Comparison of ENCODE assay signal across 10 cellular contexts in genomic region chr11:60872124-60872951, GRCh38. TPM values are rescaled to one million over a fixed set of nuclear protein-coding genes. Genes with fewer than 3 reads are reported as not detected.
DNase-seq lines count a peak whose midpoint lies in the region; ATAC-seq and TF ChIP-seq lines count a peak whose summit lies in the region.
"Had no signal": no experiment of that assay in that cellular context is flagged by ENCODE, and none has a peak within 500 bp of the region (broad histone marks: within the 10 kb centered on the region; RNA-seq: fewer than 3 reads in every experiment).

No MANE protein-coding gene starts in this region.

- H3K27ac Mint-ChIP-seq in CD8-positive, alpha-beta T cell: peak overlapping the region; percentile 37
- H3K27ac Mint-ChIP-seq: activated naive CD4-positive, alpha-beta T cell treated with anti-CD3 and anti-CD28 coated beads, Interleukin-2, amount 50 U/mL, for 72 hours had no signal

- no peaks in the 10 kb centered on the region for H3K9me3 Mint-ChIP-seq in CD8-positive, alpha-beta T cell
- H3K9me3 Mint-ChIP-seq: activated naive CD4-positive, alpha-beta T cell treated with anti-CD3 and anti-CD28 coated beads, Interleukin-2, amount 50 U/mL, for 72 hours had no signal

- no peak for DNase-seq in CD8-positive, alpha-beta T cell
- peak; percentile 80 for DNase-seq in MG63
- DNase-seq in ovary: peak in 3 of 5 donors; percentile 51 to 69 (median 68)
- DNase-seq in NCI-H2029 (lab: John Stamatoyannopoulos, UW): no peak
- DNase-seq in UCSD-AML1 (lab: John Stamatoyannopoulos, UW; ENCODE audit: unreplicated experiment): no peak
- DNase-seq in DMS79 (lab: John Stamatoyannopoulos, UW): no peak
- DNase-seq: Kasumi-1 had no signal

- CTCF ChIA-PET in CD8-positive, alpha-beta T cell (lab: Charles Lee): interaction anchor here (1.1 to 5.3 kb wide), 5 partner anchors 15 to 44 kb away, joined by 3 to 36 read pairs (median 5); no protein-coding TSS in a partner anchor

- intact Hi-C loops in CD8-positive, alpha-beta T cell (cut with DNase I, micrococcal nuclease): no loop called here
- intact Hi-C loops in ovary (cut with DNase I): no loop called here

- H3K27me3 Mint-ChIP-seq in CD8-positive, alpha-beta T cell (ENCODE audit: low read depth): no peaks in the 10 kb centered on the region

- TF ChIP-seq EP300 in ovary (IDR thresholded peaks at IDR 0.05): no peak

- POLR2A ChIA-PET in CD8-positive, alpha-beta T cell (lab: Charles Lee): interaction anchor here (1.5 kb wide), 1 partner anchor 41 kb away, joined by 4 read pairs; the partner anchor contains the start of gene TMEM109

- no peaks in the 10 kb centered on the region for H3K36me3 ChIP-seq in CD8-positive, alpha-beta T cell (ENCODE audit: insufficient read depth, low read length)
- H3K36me3 ChIP-seq in MG63: no peaks in the 10 kb centered on the region; the same call in 1 of the 2 replicates
- H3K36me3 ChIP-seq in duodenal mucosa (ENCODE audit: control insufficient read depth in 1 of 2, insufficient read depth in 2 of 2, low read length in 2 of 2): peaks cover 0 to 2% of the 10 kb centered on the region in 2 donors
- no peaks in the 10 kb centered on the region for H3K36me3 ChIP-seq in ovary

- no peak overlapping the region for H3K4me3 ChIP-seq in CD8-positive, alpha-beta T cell (ENCODE audit: low read depth, low read length)
- no peak overlapping the region for H3K4me3 ChIP-seq in MG63
- no peak overlapping the region for H3K4me3 ChIP-seq in duodenal mucosa (ENCODE audit: low read depth in 1 of 2, low read length in 2 of 2)
- H3K4me3 ChIP-seq in ovary: no peak overlapping the region

- H3K4me1 Mint-ChIP-seq in CD8-positive, alpha-beta T cell (ENCODE audit: low read depth): peaks cover 47% of the 10 kb centered on the region

- peaks cover 47% of the 10 kb centered on the region for H3K4me1 ChIP-seq in CD8-positive, alpha-beta T cell (ENCODE audit: insufficient read depth, low read length)
- peaks cover 20 to 32% of the 10 kb centered on the region in 2 donors for H3K4me1 ChIP-seq in duodenal mucosa (ENCODE audit: control insufficient read depth in 1 of 2, insufficient read depth in 2 of 2, low read length in 2 of 2)
- peaks cover 2% of the 10 kb centered on the region for H3K4me1 ChIP-seq in ovary (ENCODE audit: insufficient read depth)

- ATAC-seq in CD8-positive, alpha-beta T cell: no peak
- ATAC-seq in GM19023 (IDR thresholded peaks at IDR 0.05; ENCODE audit: unreplicated experiment): no peak
- ATAC-seq: activated naive CD4-positive, alpha-beta T cell treated with anti-CD3 and anti-CD28 coated beads, Interleukin-2, amount 50 U/mL, for 72 hours had no signal

- H3K9ac ChIP-seq in duodenal mucosa (ENCODE audit: low read depth in 1 of 2, low read length in 2 of 2): no peak overlapping the region

- H3K27ac ChIP-seq in CD8-positive, alpha-beta T cell (ENCODE audit: low read depth, low read length): no peak overlapping the region
- H3K27ac ChIP-seq in duodenal mucosa (ENCODE audit: low read depth, low read length) (peak overlapping the region; percentile 28), ovary (no peak overlapping the region)

- H3K9me3 ChIP-seq in CD8-positive, alpha-beta T cell (ENCODE audit: low read length): no peaks in the 10 kb centered on the region
- no peaks in the 10 kb centered on the region for H3K9me3 ChIP-seq in MG63
- no peaks in the 10 kb centered on the region for H3K9me3 ChIP-seq in duodenal mucosa (ENCODE audit: control insufficient read depth in 1 of 2, low read length in 2 of 2)
- H3K9me3 ChIP-seq in ovary: no peaks in the 10 kb centered on the region

- 88 to 93% (median 89%) methylated on average over 6 of the region's 6 CpGs for WGBS in ovary, 3 donors

- TF ChIP-seq POLR2A in ovary (IDR thresholded peaks at IDR 0.05): no peak

- H3K4me3 Mint-ChIP-seq in CD8-positive, alpha-beta T cell: no peak overlapping the region

- H3K36me3 Mint-ChIP-seq in CD8-positive, alpha-beta T cell: peaks cover 3% of the 10 kb centered on the region
- H3K36me3 Mint-ChIP-seq: activated naive CD4-positive, alpha-beta T cell treated with anti-CD3 and anti-CD28 coated beads, Interleukin-2, amount 50 U/mL, for 72 hours had no signal

- no peak for TF ChIP-seq CTCF in CD8-positive, alpha-beta T cell (IDR thresholded peaks at IDR 0.05)
- no peak for TF ChIP-seq CTCF in ovary (IDR thresholded peaks at IDR 0.05)

- no peaks in the 10 kb centered on the region for H3K27me3 ChIP-seq in CD8-positive, alpha-beta T cell (ENCODE audit: insufficient read depth, low read length)
- H3K27me3 ChIP-seq in MG63 (no peaks in the 10 kb centered on the region), duodenal mucosa (ENCODE audit: control insufficient read depth in 1 of 2, insufficient read depth in 2 of 2, low read length in 2 of 2) (no peaks in the 10 kb centered on the region), ovary (no peaks in the 10 kb centered on the region)

RNA-seq across cellular contexts. Expression of gene ZP1, which starts 5.0 kb away (rescaled TPM):
- total RNA-seq in CD8-positive, alpha-beta T cell: not detected
- total RNA-seq in MG63 (2014; rRNA removed; shearing (Covaris generic); ENCODE audit: low replicate concordance): not detected in 2 replicates
- not detected for total RNA-seq in ovary
- under 1 TPM in 1 of 2 donors, not detected in 1; 0.17 TPM for polyA plus RNA-seq in ovary
- total RNA-seq: activated naive CD4-positive, alpha-beta T cell treated with anti-CD3 and anti-CD28 coated beads, Interleukin-2, amount 50 U/mL, for 72 hours had no signal

RNA-seq across cellular contexts. Expression of gene PTGDR2, which starts 16.6 kb away (rescaled TPM):
- total RNA-seq in CD8-positive, alpha-beta T cell: under 1 TPM; 0.19 to 0.22 TPM
- not detected in 2 replicates for total RNA-seq in MG63 (2014; rRNA removed; shearing (Covaris generic); ENCODE audit: low replicate concordance)
- total RNA-seq in ovary: under 1 TPM in 5 of 7 donors, not detected in 2; 0.10 to 0.46 (median 0.15) TPM
- polyA plus RNA-seq in ovary: under 1 TPM; 0.07 to 0.42 TPM

RNA-seq across cellular contexts. Expression of gene CCDC86, which starts 30.4 kb away (rescaled TPM):
- 10 to 100 TPM; 10.8 to 11.9 TPM for total RNA-seq in CD8-positive, alpha-beta T cell
- total RNA-seq in MG63 (2014; rRNA removed; shearing (Covaris generic); ENCODE audit: low replicate concordance): 9.7 and 11.4 TPM in 2 replicates
- total RNA-seq in ovary: 10 to 100 TPM in 6 of 7 donors, 1 to 10 TPM in 1; 7.0 to 32.9 (median 20.4) TPM
- polyA plus RNA-seq in ovary: 10 to 100 TPM; 10.5 to 16.4 TPM

RNA-seq across cellular contexts. Expression of gene PRPF19, which starts 34.0 kb away (rescaled TPM):
- 10 to 100 TPM; 96.1 to 99.4 TPM for total RNA-seq in CD8-positive, alpha-beta T cell
- total RNA-seq in MG63 (2014; rRNA removed; shearing (Covaris generic); ENCODE audit: low replicate concordance): 94.4 and 98.0 TPM in 2 replicates
- total RNA-seq in ovary: 100 to 1,000 TPM in 2 of 7 donors, 10 to 100 TPM in 5; 44.1 to 109 (median 97.2) TPM
- polyA plus RNA-seq in ovary: 10 to 100 TPM; 66.2 to 73.4 TPM

RNA-seq across cellular contexts. Expression of gene TMEM109, which starts 41.6 kb away (rescaled TPM):
- total RNA-seq in CD8-positive, alpha-beta T cell: 10 to 100 TPM; 46.7 to 52.2 TPM
- 16.6 and 17.6 TPM in 2 replicates for total RNA-seq in MG63 (2014; rRNA removed; shearing (Covaris generic); ENCODE audit: low replicate concordance)
- total RNA-seq in ovary: 100 to 1,000 TPM in 5 of 7 donors, 10 to 100 TPM in 2; 88.7 to 143 (median 109) TPM
- 100 to 1,000 TPM; 133 to 145 TPM for polyA plus RNA-seq in ovary

Comparison
In these comparisons a context has a peak if more than half of its experiments do, and no peak if none do; other contexts are left out.
1. DNase-seq: peak in MG63 (single experiment) and ovary (3 of 5); none in CD8-positive, alpha-beta T cell (0 of 7), NCI-H2029 (single experiment), UCSD-AML1 (single experiment) and DMS79 (single experiment).